ENCODE assay signal across 8 cellular contexts in genomic region chr4:92387459-92388069, GRCh38.
DNase-seq lines count a peak whose midpoint lies in the region; ATAC-seq and TF ChIP-seq lines count a peak whose summit lies in the region.

No MANE protein-coding gene starts in this region.

- H3K27me3 ChIP-seq in SJCRH30, result no peaks in the 10 kb centered on the region
- no peaks in the 10 kb centered on the region for H3K27me3 ChIP-seq in suprapubic skin

- H3K4me3 ChIP-seq in SJCRH30 (no peak overlapping the region), suprapubic skin (no peak overlapping the region), lower leg skin (ENCODE audit: low read depth, poor library complexity, severe bottlenecking) (no peak overlapping the region)

- ATAC-seq in GM21447 (IDR thresholded peaks at IDR 0.05; ENCODE audit: unreplicated experiment), result peak; percentile 80
- peak; percentile 44 to 61 for ATAC-seq in stimulated activated naive B cell treated with anti-CD40 and anti-IgM and Interleukin-4, amounts not matched to agents 10 μg/mL and 1 μg/mL and 100 μg/mL, for 72 hours (replicated peaks)

- DNase-seq in ELR (ENCODE audit: low read depth) (peak; percentile 33), HPDE6-E6E7 (ENCODE audit: extremely low spot score) (peak; percentile 8), SJCRH30 (peak; percentile 9 to 69), foreskin melanocyte (peak; percentile 31), suprapubic skin (ENCODE audit: low spot score in 2 of 2) (no peak), lower leg skin (ENCODE audit: low spot score in 2 of 2) (no peak)
- DNase-seq in stimulated activated naive B cell treated with anti-CD40 and anti-IgM and Interleukin-4, amounts not matched to agents 10 μg/mL and 1 μg/mL and 100 μg/mL, for 72 hours, result no peak

- no peak for TF ChIP-seq CTCF in suprapubic skin (IDR thresholded peaks at IDR 0.05)
- no peak for TF ChIP-seq CTCF in lower leg skin (IDR thresholded peaks at IDR 0.05)

- H3K4me1 Mint-ChIP-seq in stimulated activated naive B cell treated with anti-CD40 and anti-IgM and Interleukin-4, amounts not matched to agents 10 μg/mL and 1 μg/mL and 100 μg/mL, for 72 hours, result no peaks in the 10 kb centered on the region

- intact Hi-C loops in lower leg skin (cut with DNase I; ENCODE audit: low total_unique reads), result no loop called here

- no peaks in the 10 kb centered on the region for H3K4me1 ChIP-seq in SJCRH30
- H3K4me1 ChIP-seq in suprapubic skin, result no peaks in the 10 kb centered on the region

- TF ChIP-seq POLR2A in suprapubic skin (IDR thresholded peaks at IDR 0.05) (no peak), lower leg skin (IDR thresholded peaks at IDR 0.05) (no peak)

- no peak for TF ChIP-seq EP300 in suprapubic skin (IDR thresholded peaks at IDR 0.05)

- H3K27me3 Mint-ChIP-seq in stimulated activated naive B cell treated with anti-CD40 and anti-IgM and Interleukin-4, amounts not matched to agents 10 μg/mL and 1 μg/mL and 100 μg/mL, for 72 hours, result no peaks in the 10 kb centered on the region

- no peak overlapping the region for H3K27ac Mint-ChIP-seq in stimulated activated naive B cell treated with anti-CD40 and anti-IgM and Interleukin-4, amounts not matched to agents 10 μg/mL and 1 μg/mL and 100 μg/mL, for 72 hours

- H3K9me3 Mint-ChIP-seq in stimulated activated naive B cell treated with anti-CD40 and anti-IgM and Interleukin-4, amounts not matched to agents 10 μg/mL and 1 μg/mL and 100 μg/mL, for 72 hours, result no peaks in the 10 kb centered on the region

- 89% methylated on average over 1 of the region's 1 CpG for WGBS in suprapubic skin
- WGBS in lower leg skin, 2 donors, result 80 to 94% methylated on average over 1 of the region's 1 CpG

- H3K36me3 Mint-ChIP-seq in stimulated activated naive B cell treated with anti-CD40 and anti-IgM and Interleukin-4, amounts not matched to agents 10 μg/mL and 1 μg/mL and 100 μg/mL, for 72 hours, result no peaks in the 10 kb centered on the region

- H3K27ac ChIP-seq in SJCRH30 (no peak overlapping the region), suprapubic skin (no peak overlapping the region)

- H3K9me3 ChIP-seq in SJCRH30 (replicated peaks) (no peaks in the 10 kb centered on the region), suprapubic skin (no peaks in the 10 kb centered on the region)

- no peaks in the 10 kb centered on the region for H3K36me3 ChIP-seq in SJCRH30
- no peaks in the 10 kb centered on the region for H3K36me3 ChIP-seq in suprapubic skin

- H3K4me3 Mint-ChIP-seq in stimulated activated naive B cell treated with anti-CD40 and anti-IgM and Interleukin-4, amounts not matched to agents 10 μg/mL and 1 μg/mL and 100 μg/mL, for 72 hours, result no peak overlapping the region

Comparison
In these comparisons a context has a peak if more than half of its experiments do, and no peak if none do; other contexts are left out.
1. DNase-seq: peak in ELR (single experiment), HPDE6-E6E7 (single experiment), SJCRH30 (2 of 2) and foreskin melanocyte (single experiment); none in stimulated activated naive B cell treated with anti-CD40 and anti-IgM and Interleukin-4, amounts not matched to agents 10 μg/mL and 1 μg/mL and 100 μg/mL, for 72 hours (single experiment), suprapubic skin (0 of 2) and lower leg skin (0 of 2).